ENCODE assay signal across 1 cellular context in the genomic region with DNA sequence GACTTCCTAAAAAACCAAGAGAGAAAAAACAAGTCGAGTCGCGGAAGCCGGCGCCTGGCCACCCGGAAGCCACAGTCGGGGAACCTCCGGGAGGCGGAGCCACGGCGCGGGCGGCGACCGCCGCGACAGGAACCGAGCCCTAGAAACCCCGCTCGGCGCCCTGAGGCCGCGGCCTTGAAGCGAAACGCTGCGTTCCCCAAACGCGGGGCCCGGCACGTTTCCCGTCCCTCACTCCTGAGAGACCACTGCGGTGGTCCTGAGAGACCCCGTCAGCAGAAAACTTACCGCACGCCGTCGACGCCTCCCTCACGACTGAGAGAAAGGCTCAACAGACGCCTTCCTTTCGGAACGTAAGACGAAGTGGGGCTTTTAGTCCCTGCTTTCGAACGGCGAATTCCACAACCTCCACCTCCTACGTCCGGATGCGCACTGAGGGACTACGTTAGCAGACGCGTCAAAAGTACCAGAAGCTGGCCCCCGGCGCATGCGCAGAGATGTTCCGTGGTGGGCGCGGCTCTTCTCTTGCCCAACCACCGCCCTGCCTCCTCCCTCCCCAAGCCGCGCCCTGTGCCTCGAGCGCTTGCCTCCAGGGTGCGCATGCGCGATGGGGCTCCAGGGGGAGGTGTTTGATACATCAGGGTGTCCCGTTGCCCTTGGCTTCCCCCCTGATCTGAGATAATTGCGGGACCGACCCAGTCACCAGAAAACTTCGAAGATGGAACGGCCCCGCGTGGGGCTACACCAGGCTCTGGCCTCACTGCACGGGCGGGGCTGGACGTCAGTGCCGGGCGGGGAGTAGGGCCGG.
A peak's percentile ranks its signal among the peaks of the same experiment; 100 is the strongest.
TF ChIP-seq lines count a peak whose summit lies in the region.

A gene with protein sequence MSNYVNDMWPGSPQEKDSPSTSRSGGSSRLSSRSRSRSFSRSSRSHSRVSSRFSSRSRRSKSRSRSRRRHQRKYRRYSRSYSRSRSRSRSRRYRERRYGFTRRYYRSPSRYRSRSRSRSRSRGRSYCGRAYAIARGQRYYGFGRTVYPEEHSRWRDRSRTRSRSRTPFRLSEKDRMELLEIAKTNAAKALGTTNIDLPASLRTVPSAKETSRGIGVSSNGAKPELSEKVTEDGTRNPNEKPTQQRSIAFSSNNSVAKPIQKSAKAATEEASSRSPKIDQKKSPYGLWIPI (minus strand): TSS at position 431 of the 805 bp plus-strand sequence. CDS start 491 bp downstream, outside the sequence.

TF ChIP-seq in K562, 482 proteins besides CTCF, POLR2A, EP300 and RAD21 (continued from another document and continues in another):
- TF ChIP-seq, protein P1, sequence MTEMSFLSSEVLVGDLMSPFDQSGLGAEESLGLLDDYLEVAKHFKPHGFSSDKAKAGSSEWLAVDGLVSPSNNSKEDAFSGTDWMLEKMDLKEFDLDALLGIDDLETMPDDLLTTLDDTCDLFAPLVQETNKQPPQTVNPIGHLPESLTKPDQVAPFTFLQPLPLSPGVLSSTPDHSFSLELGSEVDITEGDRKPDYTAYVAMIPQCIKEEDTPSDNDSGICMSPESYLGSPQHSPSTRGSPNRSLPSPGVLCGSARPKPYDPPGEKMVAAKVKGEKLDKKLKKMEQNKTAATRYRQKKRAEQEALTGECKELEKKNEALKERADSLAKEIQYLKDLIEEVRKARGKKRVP (CRISPR knock-in tag; IDR thresholded peaks at IDR 0.05), result peak; percentile 6; the same call in 1 of the 2 replicates
- TF ChIP-seq, protein P2, sequence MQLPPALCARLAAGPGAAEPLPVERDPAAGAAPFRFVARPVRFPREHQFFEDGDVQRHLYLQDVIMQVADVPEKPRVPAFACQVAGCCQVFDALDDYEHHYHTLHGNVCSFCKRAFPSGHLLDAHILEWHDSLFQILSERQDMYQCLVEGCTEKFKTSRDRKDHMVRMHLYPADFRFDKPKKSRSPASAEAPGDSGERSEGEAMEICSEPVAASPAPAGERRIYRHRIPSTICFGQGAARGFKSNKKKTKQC (CRISPR knock-in tag; IDR thresholded peaks at IDR 0.05), result peak; percentile 84; the same call in 1 of the 2 replicates
- TF ChIP-seq FOXJ3 (CRISPR knock-in tag; IDR thresholded peaks at IDR 0.05), result no peak
- TF ChIP-seq HSF4 (CRISPR knock-in tag; IDR thresholded peaks at IDR 0.05; ENCODE audit: borderline replicate concordance), result peak; percentile 68; the same call in 1 of the 2 replicates
- TF ChIP-seq ZNF766 (CRISPR knock-in tag; conservative IDR thresholded peaks at IDR 0.05), result peak; percentile 81
- TF ChIP-seq ARID3B (CRISPR knock-in tag; IDR thresholded peaks at IDR 0.05; ENCODE audit: borderline replicate concordance), result peak; percentile 75; the same call in 1 of the 2 replicates
- no peak for TF ChIP-seq PYGO2 (tag; IDR thresholded peaks at IDR 0.05)
- peak; percentile 45; the same call in 1 of the 2 replicates for TF ChIP-seq SLC30A9 (CRISPR knock-in tag; IDR thresholded peaks at IDR 0.05)
- TF ChIP-seq ZNF384 (IDR thresholded peaks at IDR 0.05; ENCODE audit: low read depth, low read length), result no peak
- peak; percentile 93 for TF ChIP-seq HLTF (IDR thresholded peaks at IDR 0.05)
- TF ChIP-seq ZNF263 (CRISPR knock-in tag; IDR thresholded peaks at IDR 0.05; ENCODE audit: borderline replicate concordance), result no peak; the same call in 1 of the 2 replicates
- TF ChIP-seq, protein P3, sequence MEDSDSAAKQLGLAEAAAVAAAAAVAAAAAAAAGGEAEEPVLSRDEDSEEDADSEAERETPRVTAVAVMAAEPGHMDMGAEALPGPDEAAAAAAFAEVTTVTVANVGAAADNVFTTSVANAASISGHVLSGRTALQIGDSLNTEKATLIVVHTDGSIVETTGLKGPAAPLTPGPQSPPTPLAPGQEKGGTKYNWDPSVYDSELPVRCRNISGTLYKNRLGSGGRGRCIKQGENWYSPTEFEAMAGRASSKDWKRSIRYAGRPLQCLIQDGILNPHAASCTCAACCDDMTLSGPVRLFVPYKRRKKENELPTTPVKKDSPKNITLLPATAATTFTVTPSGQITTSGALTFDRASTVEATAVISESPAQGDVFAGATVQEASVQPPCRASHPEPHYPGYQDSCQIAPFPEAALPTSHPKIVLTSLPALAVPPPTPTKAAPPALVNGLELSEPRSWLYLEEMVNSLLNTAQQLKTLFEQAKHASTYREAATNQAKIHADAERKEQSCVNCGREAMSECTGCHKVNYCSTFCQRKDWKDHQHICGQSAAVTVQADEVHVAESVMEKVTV (CRISPR knock-in tag; IDR thresholded peaks at IDR 0.05), result peak; percentile 58
- peak; percentile 88 for TF ChIP-seq ELF4 (CRISPR knock-in tag; IDR thresholded peaks at IDR 0.05)
- TF ChIP-seq SP1 (CRISPR knock-in tag; IDR thresholded peaks at IDR 0.05), result peak; percentile 88
- TF ChIP-seq CCAR2 (IDR thresholded peaks at IDR 0.05; ENCODE audit: low read depth, low read length), result no peak
- peak; percentile 55 for TF ChIP-seq MYC (IDR thresholded peaks at IDR 0.05; ENCODE audit: low read depth, low read length)
- peak; percentile 14; the same call in 1 of the 2 replicates for TF ChIP-seq MYC (CRISPR knock-in tag; IDR thresholded peaks at IDR 0.05; ENCODE audit: borderline replicate concordance, low read depth)
- no peak for TF ChIP-seq BMI1 (IDR thresholded peaks at IDR 0.05; ENCODE audit: low read length)
- TF ChIP-seq BCOR (IDR thresholded peaks at IDR 0.05), result peak; percentile 66
- TF ChIP-seq SREBF2 (CRISPR knock-in tag; IDR thresholded peaks at IDR 0.05), result no peak
- no peak for TF ChIP-seq KDM4B (IDR thresholded peaks at IDR 0.05; ENCODE audit: borderline replicate concordance in 2 of 2, low read depth in 1 of 2)
- peak; percentile 69 for TF ChIP-seq NFIC (IDR thresholded peaks at IDR 0.05)
- TF ChIP-seq ZNF277 (CRISPR knock-in tag; IDR thresholded peaks at IDR 0.05; ENCODE audit: borderline replicate concordance), result no peak
- peak; percentile 76; the same call in 1 of the 2 replicates for TF ChIP-seq DMBX1 (CRISPR knock-in tag; IDR thresholded peaks at IDR 0.05; ENCODE audit: borderline replicate concordance)
- TF ChIP-seq KLF16 (IDR thresholded peaks at IDR 0.05), result no peak
- TF ChIP-seq ZNF609 (CRISPR knock-in tag; IDR thresholded peaks at IDR 0.05; ENCODE audit: borderline replicate concordance), result peak; percentile 17; the same call in 1 of the 2 replicates
- TF ChIP-seq CBX2 (IDR thresholded peaks at IDR 0.05; ENCODE audit: insufficient read depth, low read length, poor library complexity, severe bottlenecking), result no peak
- TF ChIP-seq SRSF3 (IDR thresholded peaks at IDR 0.05; ENCODE audit: insufficient read depth, low read length), result no peak
- TF ChIP-seq TEAD1 (CRISPR knock-in tag; IDR thresholded peaks at IDR 0.05), result peak; percentile 68 to 74; a peak in 3 of 4 replicates
- TF ChIP-seq KLF6 (CRISPR knock-in tag; IDR thresholded peaks at IDR 0.05; ENCODE audit: borderline replicate concordance), result peak; percentile 69
- no peak for TF ChIP-seq TEAD2 (tag; IDR thresholded peaks at IDR 0.05)
- TF ChIP-seq ZBTB40 (IDR thresholded peaks at IDR 0.05), result peak; percentile 75
- TF ChIP-seq ZBTB40 (CRISPR knock-in tag; IDR thresholded peaks at IDR 0.05), result no peak
- peak; percentile 81 for TF ChIP-seq FIP1L1 (IDR thresholded peaks at IDR 0.05; ENCODE audit: low read depth, low read length, poor library complexity, severe bottlenecking)
